Comparison of ENCODE assay signal across 32 cellular contexts in genomic region chr13:97091202-97091601, GRCh38.
"Had no signal": no experiment of that assay in that cellular context is flagged by ENCODE, and none has a peak within 500 bp of the region (broad histone marks: within the 10 kb centered on the region; RNA-seq: fewer than 3 reads in every experiment).

No MANE protein-coding gene starts in this region.

- H3K27me3 ChIP-seq: SJCRH30 had no signal

- ATAC-seq: Panc1, Right ventricle myocardium inferior, SK-N-SH treated with all-trans-retinoic acid at 6 μM for 48 hours, T-cell had no signal

- H3K4me2 ChIP-seq: PC-9 had no signal

- H3K4me3 ChIP-seq: PC-9, SJCRH30, SK-N-MC had no signal

- H3K27ac ChIP-seq: PC-9, RWPE1, SJCRH30, SK-N-MC had no signal

- H3K4me1 ChIP-seq: SJCRH30 had no signal

- H3K9me3 ChIP-seq: SJCRH30 had no signal

- H3K36me3 ChIP-seq: SJCRH30 had no signal

- DNase-seq: Karpas-422, NCI-H1048, NCI-H1092 treated with DMSO at 0.1 percent for 48 hours, NCI-H1105 treated with DMSO at 0.1 percent for 48 hours, NCI-H1417, NCI-H1436, NCI-H146, NCI-H1694, NCI-H187, NCI-H1930, NCI-H2029 treated with DMSO at 0.1 percent for 48 hours, NCI-H2081 treated with DMSO at 0.1 percent for 48 hours, NCI-H2107, NCI-H2171, NCI-H226, NCI-H446 treated with DMSO at 0.1 percent for 48 hours, NCI-H510A, NCI-H524, NCI-H526, NCI-H69, NCI-H748 treated with DMSO at 0.1 percent for 48 hours, NCI-H82, PC-9, SHP77, SIG-M5, SJCRH30, T-cell had no signal

- H2AFZ ChIP-seq: PC-9 had no signal
